9 cellular contexts compared by ENCODE assay signal in genomic region chr6:5997420-5998093, GRCh38. TPM values are rescaled to one million over a fixed set of nuclear protein-coding genes. Genes with fewer than 3 reads are reported as not detected.
DNase-seq lines count a peak whose midpoint lies in the region; ATAC-seq and TF ChIP-seq lines count a peak whose summit lies in the region.
"Had no signal": no experiment of that assay in that cellular context is flagged by ENCODE, and none has a peak within 500 bp of the region (broad histone marks: within the 10 kb centered on the region; RNA-seq: fewer than 3 reads in every experiment).

No MANE protein-coding gene starts in this region.

- CTCF ChIA-PET in Panc1 (lab: Charles Lee) = interaction anchor here (0.6 kb wide), 1 partner anchor 105 kb away, joined by 3 read pairs; no protein-coding TSS in a partner anchor
- CTCF ChIA-PET in naive thymus-derived CD4-positive, alpha-beta T cell (lab: Charles Lee) = interaction anchor here (0.6 kb wide), 1 partner anchor 539 kb away, joined by 4 read pairs; no protein-coding TSS in a partner anchor

- peaks cover 7% of the 10 kb centered on the region; the same call in 1 of the 2 replicates for H3K27me3 ChIP-seq in Panc1 (ENCODE audit: control insufficient read depth, insufficient read depth, low read length)
- H3K27me3 ChIP-seq in effector memory CD4-positive, alpha-beta T cell (replicated peaks; ENCODE audit: control insufficient read depth, insufficient read depth, low read length, poor library complexity, severe bottlenecking) = peaks cover 94% of the 10 kb centered on the region
- H3K27me3 ChIP-seq in naive thymus-derived CD4-positive, alpha-beta T cell (ENCODE audit: control insufficient read depth in 2 of 2, insufficient read depth in 2 of 2, low read length in 2 of 2) = peaks cover 55 to 88% of the 10 kb centered on the region in 2 donors

- DNase-seq in DMS79 treated with DMSO at 0.1 percent for 48 hours (lab: John Stamatoyannopoulos, UW) = peak; percentile 19
- no peak for DNase-seq in DMS79 (lab: John Stamatoyannopoulos, UW)
- no peak for DNase-seq in Panc1 (ENCODE audit: low read depth, low spot score)
- DNase-seq in effector memory CD4-positive, alpha-beta T cell = no peak
- peak in 3 of 9 donors; percentile 23 to 35 (median 34) for DNase-seq in naive thymus-derived CD4-positive, alpha-beta T cell

- peaks cover 3 to 21% (median 9%) of the 10 kb centered on the region in 5 donors for H3K36me3 Mint-ChIP-seq in naive thymus-derived CD4-positive, alpha-beta T cell

- POLR2A ChIA-PET in Panc1 (lab: Charles Lee) = no interaction called here
- POLR2A ChIA-PET in naive thymus-derived CD4-positive, alpha-beta T cell (lab: Charles Lee) = no interaction called here

- in situ Hi-C loops in Panc1 (cut with HindIII; ENCODE audit: low pct_unique_long_range_greater_than_20kb, low sequenced_read_pairs) = no loop called here

- H3K4me3 Mint-ChIP-seq in naive thymus-derived CD4-positive, alpha-beta T cell = peak overlapping the region; percentile 71 to 93 (median 90)

- BruUV-seq in Panc1 (replicated peaks; lab: Mats Ljungman, UMichigan) = no TSS peak

- H3K36me3 ChIP-seq in Panc1 (ENCODE audit: control insufficient read depth, insufficient read depth, low read length) = no peaks in the 10 kb centered on the region
- H3K36me3 ChIP-seq in effector memory CD4-positive, alpha-beta T cell (ENCODE audit: control insufficient read depth, insufficient read depth, low read length) = no peaks in the 10 kb centered on the region
- no peaks in the 10 kb centered on the region for H3K36me3 ChIP-seq in naive thymus-derived CD4-positive, alpha-beta T cell (ENCODE audit: control insufficient read depth in 2 of 3, insufficient read depth in 3 of 3, low read length in 3 of 3)

- H3K27ac ChIP-seq in Panc1 (ENCODE audit: low read length) = 0 out of 2 replicates have a peak overlapping the region, but pooled peaks have one; percentile 5
- no peak overlapping the region for H3K27ac ChIP-seq in effector memory CD4-positive, alpha-beta T cell (ENCODE audit: insufficient read depth, low read length, poor library complexity, severe bottlenecking)
- H3K27ac ChIP-seq in naive thymus-derived CD4-positive, alpha-beta T cell (ENCODE audit: low read depth, low read length) = no peak overlapping the region
- H3K27ac ChIP-seq: 22Rv1 had no signal

- ATAC-seq in Panc1 (peak; percentile 43; the same call in 1 of the 2 replicates), GM21737 (IDR thresholded peaks at IDR 0.05; ENCODE audit: unreplicated experiment) (no peak), HG03520 (IDR thresholded peaks at IDR 0.05; ENCODE audit: unreplicated experiment) (no peak)
- ATAC-seq in naive thymus-derived CD4-positive, alpha-beta T cell = peak; percentile 45
- ATAC-seq in activated CD4-positive, CD25-positive, alpha-beta regulatory T cell treated with anti-CD3 and anti-CD28 coated beads, Interleukin-2, amount 50 U/mL, for 24 hours = no peak

- peak overlapping the region in 3 of 9 donors; percentile 52 to 68 (median 55) for H3K27ac Mint-ChIP-seq in naive thymus-derived CD4-positive, alpha-beta T cell

- H3K27me3 Mint-ChIP-seq in naive thymus-derived CD4-positive, alpha-beta T cell = peaks cover 91 to 95% (median 92%) of the 10 kb centered on the region in 5 donors

- H3K9me3 Mint-ChIP-seq in naive thymus-derived CD4-positive, alpha-beta T cell = peaks cover 0 to 34% (median 14%) of the 10 kb centered on the region in 11 donors

- intact Hi-C loops in Panc1 (cut with micrococcal nuclease; ENCODE audit: unreplicated experiment) = loop anchor here (10.0 kb wide), 1 partner anchor 523 kb away; no protein-coding TSS in a partner anchor
- intact Hi-C loops in naive thymus-derived CD4-positive, alpha-beta T cell (cut with micrococcal nuclease) = loop anchor here (1.0 to 10.0 kb wide), 6 partner anchors 8 to 527 kb away; no protein-coding TSS in a partner anchor

- H3K4me1 Mint-ChIP-seq in naive thymus-derived CD4-positive, alpha-beta T cell = peaks cover 50 to 82% (median 71%) of the 10 kb centered on the region in 7 donors

- no peak for TF ChIP-seq CTCF in Panc1 (IDR thresholded peaks at IDR 0.05)

- peaks cover 10% of the 10 kb centered on the region for H3K4me1 ChIP-seq in Panc1 (ENCODE audit: control insufficient read depth, insufficient read depth, low read length)
- H3K4me1 ChIP-seq in effector memory CD4-positive, alpha-beta T cell (ENCODE audit: control insufficient read depth, insufficient read depth, low read length, poor library complexity, severe bottlenecking) = peaks cover 62% of the 10 kb centered on the region
- H3K4me1 ChIP-seq in naive thymus-derived CD4-positive, alpha-beta T cell (ENCODE audit: control insufficient read depth in 2 of 2, insufficient read depth in 2 of 2, low read length in 2 of 2) = peaks cover 27 to 62% of the 10 kb centered on the region in 2 donors

- H3K4me3 ChIP-seq in Panc1 (ENCODE audit: low read depth in 2 of 2, low read length in 2 of 2) = peak overlapping the region; percentile 78 to 92
- peak overlapping the region; percentile 64 for H3K4me3 ChIP-seq in effector memory CD4-positive, alpha-beta T cell (ENCODE audit: insufficient read depth, low read depth, low read length, poor library complexity, severe bottlenecking)
- H3K4me3 ChIP-seq in naive thymus-derived CD4-positive, alpha-beta T cell (ENCODE audit: low read length) = peak overlapping the region; percentile 84

- no peaks in the 10 kb centered on the region for H3K9me3 ChIP-seq in Panc1 (ENCODE audit: control insufficient read depth, insufficient read depth, low read depth, low read length)
- H3K9me3 ChIP-seq in effector memory CD4-positive, alpha-beta T cell (ENCODE audit: control insufficient read depth, low read length) = no peaks in the 10 kb centered on the region
- peaks cover 0 to 9% (median 3%) of the 10 kb centered on the region in 3 experiments for H3K9me3 ChIP-seq in naive thymus-derived CD4-positive, alpha-beta T cell (ENCODE audit: control insufficient read depth in 2 of 3, low read length in 3 of 3)

RNA-seq across cellular contexts. Expression of gene NRN1, which starts 9.2 kb away (rescaled TPM):
- total RNA-seq in Panc1 (2021; ENCODE audit: unreplicated experiment) = 0.18 TPM
- not detected for polyA plus RNA-seq in Panc1 (2012; ENCODE audit: insufficient read length)
- 1 to 10 TPM in 2 of 5 experiments, under 1 TPM in 2, not detected in 1; 0.19 to 9.1 (median 0.70) TPM for total RNA-seq in naive thymus-derived CD4-positive, alpha-beta T cell
- under 1 TPM in 1 of 2 donors, not detected in 1; 0.34 TPM for polyA plus RNA-seq in naive thymus-derived CD4-positive, alpha-beta T cell

Comparison
In these comparisons a context has a peak if more than half of its experiments do, and no peak if none do; other contexts are left out.
1. ATAC-seq: peak in Panc1 (single experiment) and naive thymus-derived CD4-positive, alpha-beta T cell (single experiment); none in GM21737 (single experiment), HG03520 (single experiment) and activated CD4-positive, CD25-positive, alpha-beta regulatory T cell treated with anti-CD3 and anti-CD28 coated beads, Interleukin-2, amount 50 U/mL, for 24 hours (0 of 2).
2. Peak in every context shown above with its lines, with median percentiles within 50 percentile points of each other: H3K4me3 ChIP-seq.